Comparison of ENCODE assay signal across 12 cellular contexts in genomic region chr5:135578305-135578684, GRCh38. TPM values are rescaled to one million over a fixed set of nuclear protein-coding genes. Genes with fewer than 3 reads are reported as not detected.
A peak's percentile ranks its signal among the peaks of the same experiment; 100 is the strongest.
DNase-seq lines count a peak whose midpoint lies in the region; ATAC-seq, FAIRE-seq and TF ChIP-seq lines count a peak whose summit lies in the region.
"Had no signal": no experiment of that assay in that cellular context is flagged by ENCODE, and none has a peak within 500 bp of the region (broad histone marks: within the 10 kb centered on the region; RNA-seq: fewer than 3 reads in every experiment).

No MANE protein-coding gene starts in this region.

- no peak for FAIRE-seq in astrocyte (lab: Jason Lieb, UNC)

- H3K9me3 Mint-ChIP-seq in astrocyte (ENCODE audit: unreplicated experiment) (peaks cover 3% of the 10 kb centered on the region), progenitor cell of endocrine pancreas (ENCODE audit: low read depth) (no peaks in the 10 kb centered on the region)

- H3K36me3 Mint-ChIP-seq in astrocyte (ENCODE audit: low read depth, unreplicated experiment) = no peaks in the 10 kb centered on the region
- H3K36me3 Mint-ChIP-seq in progenitor cell of endocrine pancreas (ENCODE audit: insufficient read depth) = no peaks in the 10 kb centered on the region

- H3K4me1 Mint-ChIP-seq in astrocyte (ENCODE audit: low read depth, unreplicated experiment) (peaks cover 14% of the 10 kb centered on the region), progenitor cell of endocrine pancreas (ENCODE audit: low read depth) (peaks cover 2% of the 10 kb centered on the region)

- no CpG with 5 or more reads among the region's 21 CpGs for WGBS in iPS DF 6.9 (ENCODE audit: insufficient coverage, insufficient read length)

- no peak for ATAC-seq in HG02642 (IDR thresholded peaks at IDR 0.05; ENCODE audit: poor library complexity, unreplicated experiment)

- H3K9ac ChIP-seq in astrocyte (ENCODE audit: low read length) = no peak overlapping the region

- H3K4me3 Mint-ChIP-seq in astrocyte (ENCODE audit: unreplicated experiment) = no peak overlapping the region
- H3K4me3 Mint-ChIP-seq in progenitor cell of endocrine pancreas (ENCODE audit: low read depth) = peak overlapping the region; percentile 35

- H3K4me1 ChIP-seq in ACC112 (ENCODE audit: control insufficient read depth, insufficient read depth, low read length, unreplicated experiment) (peaks cover 12% of the 10 kb centered on the region), astrocyte (ENCODE audit: insufficient read depth, low read length) (peaks cover 21% of the 10 kb centered on the region), iPS DF 6.9 (ENCODE audit: control insufficient read depth, insufficient read depth, low read length) (peaks cover 6% of the 10 kb centered on the region; the same call in 1 of the 2 replicates)

- H3K27ac Mint-ChIP-seq in astrocyte (ENCODE audit: unreplicated experiment) = no peak overlapping the region
- H3K27ac Mint-ChIP-seq in progenitor cell of endocrine pancreas = no peak overlapping the region

- H3K27me3 Mint-ChIP-seq in astrocyte (ENCODE audit: low read depth, unreplicated experiment) = peaks cover 72% of the 10 kb centered on the region
- peaks cover 93% of the 10 kb centered on the region for H3K27me3 Mint-ChIP-seq in progenitor cell of endocrine pancreas

- no peaks in the 10 kb centered on the region for H4K20me1 ChIP-seq in astrocyte (ENCODE audit: insufficient read depth, low read length)

- no peak overlapping the region for H2AFZ ChIP-seq in ACC112 (ENCODE audit: low read length, unreplicated experiment)
- H2AFZ ChIP-seq in astrocyte (ENCODE audit: low read depth, low read length) = peak overlapping the region; percentile 94

- H3K27me3 ChIP-seq in ACC112 (ENCODE audit: insufficient read depth, low read length) (peaks cover 64% of the 10 kb centered on the region), astrocyte (ENCODE audit: insufficient read depth, low read length) (peaks cover 19% of the 10 kb centered on the region), iPS DF 6.9 (ENCODE audit: control insufficient read depth, insufficient read depth, low read length) (peaks cover 27% of the 10 kb centered on the region)

- H3K9me3 ChIP-seq in astrocyte (ENCODE audit: insufficient read depth, low read depth, low read length) = no peaks in the 10 kb centered on the region
- H3K9me3 ChIP-seq in iPS DF 6.9 (ENCODE audit: control insufficient read depth, insufficient read depth, low read length) = no peaks in the 10 kb centered on the region

- H3K4me3 ChIP-seq in ACC112 (ENCODE audit: low read depth, low read length) (peak overlapping the region; percentile 52), astrocyte (ENCODE audit: insufficient read depth, low read depth, low read length) (peak overlapping the region; percentile 50), iPS DF 6.9 (ENCODE audit: low read length) (peak overlapping the region; percentile 29; the same call in 1 of the 2 replicates)

- H3K27ac ChIP-seq in ACC112 (ENCODE audit: low read depth, low read length) (no peak overlapping the region), astrocyte (ENCODE audit: low read depth, low read length) (no peak overlapping the region), iPS DF 6.9 (ENCODE audit: low read length) (no peak overlapping the region)

- TF ChIP-seq CTCF in astrocyte (IDR thresholded peaks at IDR 0.05; ENCODE audit: insufficient read depth, low read depth, low read length) (no peak), progenitor cell of endocrine pancreas (IDR thresholded peaks at IDR 0.05; ENCODE audit: unreplicated experiment) (no peak)

- no peaks in the 10 kb centered on the region for H3K79me2 ChIP-seq in ACC112 (ENCODE audit: control insufficient read depth, insufficient read depth, low read length, unreplicated experiment)
- H3K79me2 ChIP-seq in astrocyte (ENCODE audit: insufficient read depth, low read length) = no peaks in the 10 kb centered on the region

- DNase-seq in astrocyte (ENCODE audit: low read depth) = no peak
- DNase-seq in iPS DF 6.9 (ENCODE audit: low read depth, low spot score) = no peak
- DNase-seq in progenitor cell of endocrine pancreas (ENCODE audit: low spot score, unreplicated experiment) = no peak
- no peak for DNase-seq in NCI-H187 treated with DMSO at 0.1 percent for 48 hours (lab: John Stamatoyannopoulos, UW)
- no peak for DNase-seq in HCEC 1CT
- no peak for DNase-seq in DMS114 treated with DMSO at 0.1 percent for 48 hours (lab: John Stamatoyannopoulos, UW; ENCODE audit: unreplicated experiment)
- DNase-seq: AML-193 had no signal

- H3K4me2 ChIP-seq in astrocyte (ENCODE audit: low read length) = peak overlapping the region; percentile 90

- H3K36me3 ChIP-seq in ACC112 (ENCODE audit: insufficient read depth, low read length) = no peaks in the 10 kb centered on the region
- H3K36me3 ChIP-seq in astrocyte (ENCODE audit: insufficient read depth, low read length) = no peaks in the 10 kb centered on the region
- H3K36me3 ChIP-seq in iPS DF 6.9 (ENCODE audit: control insufficient read depth, insufficient read depth, low read length) = no peaks in the 10 kb centered on the region

RNA-seq across cellular contexts. Expression of gene CXCL14, which starts 0.5 kb away (rescaled TPM):
- total RNA-seq in astrocyte = 0.53 and 1.0 TPM in 2 replicates
- total RNA-seq in progenitor cell of endocrine pancreas = 6.1 and 10.1 TPM in 2 replicates
- total RNA-seq: LHCN-M2, pulmonary artery endothelial cell had no signal

RNA-seq across cellular contexts. Expression of gene NEUROG1, which starts 42.5 kb away (rescaled TPM):
- not detected in 2 replicates for total RNA-seq in astrocyte
- total RNA-seq in progenitor cell of endocrine pancreas = not detected in 2 replicates
- total RNA-seq: Daoy, LHCN-M2, pulmonary artery endothelial cell had no signal
